17 cellular contexts compared by ENCODE assay signal in genomic region chr10:31623466-31623865, GRCh38.
DNase-seq lines count a peak whose midpoint lies in the region; ATAC-seq, FAIRE-seq and TF ChIP-seq lines count a peak whose summit lies in the region.
"Had no signal": no experiment of that assay in that cellular context is flagged by ENCODE, and none has a peak within 500 bp of the region (broad histone marks: within the 10 kb centered on the region; RNA-seq: fewer than 3 reads in every experiment).

No MANE protein-coding gene starts in this region.

- H3K36me3 ChIP-seq in HAP-1 (replicated peaks): no peaks in the 10 kb centered on the region
- H3K36me3 ChIP-seq: SJSA1 had no signal

- H3K27me3 ChIP-seq in HAP-1 (ENCODE audit: low read depth): no peaks in the 10 kb centered on the region
- H3K27me3 ChIP-seq: SJSA1 had no signal

- no peak overlapping the region for H3K4me3 ChIP-seq in fibroblast of the aortic adventitia (ENCODE audit: low read depth, low read length)
- H3K4me3 ChIP-seq in HAP-1: no peak overlapping the region
- H3K4me3 ChIP-seq: SJSA1 had no signal

- in situ Hi-C loops in HAP-1 (cut with MboI; ENCODE audit: low sequenced_read_pairs): no loop called here

- no peak for FAIRE-seq in HTR-8/SVneo (lab: Jason Lieb, UNC)
- FAIRE-seq: HepG2 had no signal

- no peaks in the 10 kb centered on the region for H3K9me3 ChIP-seq in HAP-1

- no peaks in the 10 kb centered on the region for H3K4me1 ChIP-seq in HAP-1
- H3K4me1 ChIP-seq: SJSA1 had no signal

- peak; percentile 8 for DNase-seq in NOMO-1 treated with DMSO at 0.1 percent for 48 hours (lab: John Stamatoyannopoulos, UW; ENCODE audit: unreplicated experiment)
- DNase-seq in NOMO-1 (lab: John Stamatoyannopoulos, UW; ENCODE audit: unreplicated experiment in 2 of 2): no peak
- DNase-seq in fibroblast of the aortic adventitia (ENCODE audit: low read depth): peak; percentile 94
- DNase-seq in omental fat pad (ENCODE audit: low spot score): no peak
- no peak for DNase-seq in HAP-1 (ENCODE audit: low spot score in 2 of 2)
- DNase-seq in NCI-H2107 treated with DMSO at 0.1 percent for 48 hours (lab: John Stamatoyannopoulos, UW; ENCODE audit: unreplicated experiment): no peak
- DNase-seq in DMS 273 treated with DMSO at 0.1 percent for 48 hours (lab: John Stamatoyannopoulos, UW): no peak
- no peak for DNase-seq in HTR-8/SVneo (ENCODE audit: insufficient read length, low spot score)
- DNase-seq: activated effector memory CD4-positive, alpha-beta T cell treated with Interleukin-2 at 50 U/mL for 16 hours; anterior cingulate cortex; foreskin melanocyte; GDM1; immature natural killer cell; MV-4-11; nucleus accumbens had no signal

- ATAC-seq in omental fat pad (ENCODE audit: low FRiP score): peak; percentile 47
- ATAC-seq: HepG2 had no signal

- TF ChIP-seq CTCF in fibroblast of the aortic adventitia (IDR thresholded peaks at IDR 0.05; ENCODE audit: insufficient read depth, low read length) (no peak), omental fat pad (IDR thresholded peaks at IDR 0.05) (no peak)

Comparison
In these comparisons a context has a peak if more than half of its experiments do, and no peak if none do; other contexts are left out.
1. DNase-seq: peak in NOMO-1 treated with DMSO at 0.1 percent for 48 hours (single experiment) and fibroblast of the aortic adventitia (single experiment); none in NOMO-1 (0 of 2), omental fat pad (single experiment), HAP-1 (0 of 2), NCI-H2107 treated with DMSO at 0.1 percent for 48 hours (single experiment), DMS 273 treated with DMSO at 0.1 percent for 48 hours (single experiment) and HTR-8/SVneo (single experiment).